ENCODE assay signal across 18 cellular contexts in genomic region chr16:27723711-27724490, GRCh38.
DNase-seq lines count a peak whose midpoint lies in the region; FAIRE-seq and TF ChIP-seq lines count a peak whose summit lies in the region.
"Had no signal": no experiment of that assay in that cellular context is flagged by ENCODE, and none has a peak within 500 bp of the region (broad histone marks: within the 10 kb centered on the region; RNA-seq: fewer than 3 reads in every experiment).

No MANE protein-coding gene starts in this region.

- no peak overlapping the region for H3K4me3 ChIP-seq in kidney (ENCODE audit: low read length in 2 of 2)
- H3K4me3 ChIP-seq in stomach = no peak overlapping the region
- H3K4me3 ChIP-seq: A549, gastrocnemius medialis, pancreas, thoracic aorta had no signal

- CTCF ChIA-PET in RWPE1 (lab: Yijun Ruan, JAX) = no interaction called here

- H3K36me3 ChIP-seq in kidney (ENCODE audit: control insufficient read depth in 1 of 2, insufficient read depth in 2 of 2, low read length in 2 of 2) (peaks cover 10 to 16% of the 10 kb centered on the region in 2 donors), stomach (peaks cover 0 to 56% (median 38%) of the 10 kb centered on the region in 4 donors)
- H3K36me3 ChIP-seq: gastrocnemius medialis, pancreas had no signal

- no peak overlapping the region for H3K9ac ChIP-seq in kidney (ENCODE audit: low read length in 2 of 2)

- peak; percentile 67 to 78 for DNase-seq in SHP77 (lab: John Stamatoyannopoulos, UW)
- no peak for DNase-seq in SHP77 treated with DMSO at 0.1 percent for 48 hours (lab: John Stamatoyannopoulos, UW)
- DNase-seq in RWPE1 (ENCODE audit: low spot score) = no peak
- peak; percentile 43 for DNase-seq in kidney
- DNase-seq in stomach = no peak
- no peak for DNase-seq in ureter (ENCODE audit: low spot score)
- DNase-seq in AG08395 (ENCODE audit: low spot score) = no peak
- no peak for DNase-seq in activated CD4-positive, alpha-beta T cell treated with anti-CD3 and anti-CD28 coated beads for 1 hour
- DNase-seq: activated CD4-positive, alpha-beta T cell treated with anti-CD3 and anti-CD28 coated beads, Interleukin-2, amount 50 U/mL, for 4 hours; activated naive CD4-positive, alpha-beta T cell treated with anti-CD3 and anti-CD28 coated beads, Interleukin-2, amount 50 U/mL, for 16 hours; DND-41; gastrocnemius medialis; Karpas-422; kidney glomerular epithelial cell; stimulated activated CD4-positive, alpha-beta T cell treated with anti-CD3 and anti-CD28 coated beads, Interleukin-4, amount 100 ng/mL, for 4 hours had no signal

- TF ChIP-seq EP300 in stomach (IDR thresholded peaks at IDR 0.05) = no peak

- peak overlapping the region; percentile 51 for H3K27ac ChIP-seq in RWPE1
- H3K27ac ChIP-seq in kidney (ENCODE audit: low read depth in 2 of 2, low read length in 2 of 2) = no peak overlapping the region
- H3K27ac ChIP-seq in stomach = peak overlapping the region in 3 of 5 donors; percentile 17 to 82 (median 35)
- H3K27ac ChIP-seq: gastrocnemius medialis, pancreas, thoracic aorta had no signal

- TF ChIP-seq CTCF in RWPE1 (conservative IDR thresholded peaks at IDR 0.05; ENCODE audit: low read depth) (no peak), kidney (IDR thresholded peaks at IDR 0.05; ENCODE audit: borderline replicate concordance, extremely low read depth, insufficient read depth) (no peak), stomach (IDR thresholded peaks at IDR 0.05) (no peak)

- no peak for TF ChIP-seq POLR2A in stomach (IDR thresholded peaks at IDR 0.05)

- peaks cover 6 to 11% of the 10 kb centered on the region in 2 donors for H3K4me1 ChIP-seq in kidney (ENCODE audit: control insufficient read depth in 1 of 2, insufficient read depth in 1 of 2, low read depth in 1 of 2, low read length in 2 of 2)
- peaks cover 12 to 47% (median 36%) of the 10 kb centered on the region in 4 donors for H3K4me1 ChIP-seq in stomach
- H3K4me1 ChIP-seq: A549, pancreas had no signal

- no peaks in the 10 kb centered on the region for H3K27me3 ChIP-seq in stomach
- H3K27me3 ChIP-seq: gastrocnemius medialis, pancreas had no signal

- POLR2A ChIA-PET in RWPE1 (lab: Yijun Ruan, JAX; ENCODE audit: low non-redundant PET) = no interaction called here

- no peak for FAIRE-seq in kidney (lab: Jason Lieb, UNC)
- FAIRE-seq: A549, pancreas had no signal

- WGBS in stomach, 5 donors = 45 to 55% (median 49%) methylated on average over 15 of the region's 15 CpGs

- intact Hi-C loops in kidney (cut with DNase I) = no loop called here
- intact Hi-C loops in stomach (cut with DNase I; ENCODE audit: low total_unique reads) = no loop called here

- H3K9me3 ChIP-seq in kidney (ENCODE audit: control insufficient read depth in 1 of 2, low read length in 2 of 2) (no peaks in the 10 kb centered on the region), stomach (no peaks in the 10 kb centered on the region)
- H3K9me3 ChIP-seq: A549, gastrocnemius medialis, pancreas, thoracic aorta had no signal

Comparison
In these comparisons a context has a peak if more than half of its experiments do, and no peak if none do; other contexts are left out.
1. DNase-seq: peak in SHP77 (2 of 2) and kidney (single experiment); none in SHP77 treated with DMSO at 0.1 percent for 48 hours (single experiment), RWPE1 (single experiment), stomach (single experiment), ureter (single experiment), AG08395 (single experiment) and activated CD4-positive, alpha-beta T cell treated with anti-CD3 and anti-CD28 coated beads for 1 hour (single experiment).
2. H3K27ac ChIP-seq: peak in RWPE1 (single experiment) and stomach (3 of 5); none in kidney (0 of 2).